ENCODE assay signal across 8 cellular contexts in the genomic region with DNA sequence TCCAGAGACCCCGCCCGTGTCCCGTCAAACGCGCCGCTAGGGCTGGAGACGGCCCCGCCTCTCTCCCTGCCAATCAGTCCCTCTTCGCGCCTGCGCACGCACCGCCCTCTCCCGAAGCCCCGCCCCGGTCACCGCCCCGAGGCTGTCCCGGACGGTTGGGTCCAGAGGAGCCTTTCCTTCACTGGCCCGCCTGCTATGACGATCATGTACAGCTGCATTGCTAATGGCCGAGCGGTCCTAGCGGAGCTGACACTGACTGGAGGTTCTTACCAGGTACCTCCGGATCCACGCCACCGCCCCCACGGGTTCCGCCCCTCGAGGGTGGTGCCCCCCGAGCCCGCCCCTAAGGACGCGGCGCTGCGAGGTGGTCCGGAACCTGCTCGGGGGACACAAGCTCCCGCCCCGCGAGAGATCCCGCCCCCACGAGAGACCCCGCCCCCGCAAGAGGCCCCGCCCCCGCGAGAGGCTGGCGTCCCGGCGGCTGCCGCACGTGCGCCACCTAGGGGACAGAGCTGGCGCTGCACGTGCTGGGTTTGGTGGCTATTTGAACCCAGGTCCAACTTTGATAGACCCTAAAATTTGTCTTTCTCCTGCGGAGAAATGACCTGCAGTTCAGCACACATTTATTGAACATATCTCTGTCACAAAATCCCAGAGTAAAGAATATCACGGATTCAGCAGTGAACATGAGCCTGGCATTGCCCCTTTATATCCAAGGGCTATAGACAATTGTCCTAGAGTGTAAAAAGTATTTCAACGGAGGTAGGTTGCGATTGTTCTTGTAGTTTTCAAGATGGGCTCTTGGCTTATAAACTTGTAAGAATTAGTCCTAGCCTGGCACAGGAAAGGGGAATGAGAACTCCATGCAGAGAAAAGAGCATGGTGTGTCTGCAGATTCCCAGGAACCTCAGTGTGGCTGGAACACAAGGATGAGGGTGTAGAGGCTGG.
DNase-seq lines count a peak whose midpoint lies in the region; ATAC-seq and TF ChIP-seq lines count a peak whose summit lies in the region.

No MANE protein-coding gene starts in this region.

- H3K9ac ChIP-seq in trophoblast cell (ENCODE audit: low read length) = peak overlapping the region; percentile 22

- WGBS in adrenal gland, 4 donors = 3 to 5% (median 4%) methylated on average over 14 to 61 of the region's 61 CpGs
- 3 to 6% (median 4%) methylated on average over 23 to 61 of the region's 61 CpGs for WGBS in heart left ventricle, 4 donors
- no CpG with 5 or more reads among the region's 61 CpGs for WGBS in trophoblast cell (ENCODE audit: extremely low coverage, insufficient coverage, insufficient read length)
- 4 to 60% methylated on average over 1 to 32 of the region's 61 CpGs for WGBS in transverse colon (ENCODE audit: low coverage in 1 of 2), 2 donors

- ATAC-seq in HG02840 (IDR thresholded peaks at IDR 0.05; ENCODE audit: low FRiP score, unreplicated experiment) (peak; percentile 100), heart left ventricle (peak; percentile 100)

- intact Hi-C loops in adrenal gland (cut with DNase I) = loop anchor here in 1 of 2 donors (10.0 kb wide), 1 partner anchor 70 kb away; no protein-coding TSS in a partner anchor
- intact Hi-C loops in heart left ventricle (cut with DNase I) = loop anchor here in 7 of 10 donors (2.0 to 10.0 kb wide), 10 partner anchors 67 to 750 kb away; a partner anchor contains a TSS
- intact Hi-C loops in transverse colon (cut with DNase I; ENCODE audit: low total_unique reads) = no loop called here

- H3K9me3 ChIP-seq in adrenal gland (replicated peaks in 1 of 3) = no peaks in the 10 kb centered on the region
- no peaks in the 10 kb centered on the region for H3K9me3 ChIP-seq in heart left ventricle
- no peaks in the 10 kb centered on the region for H3K9me3 ChIP-seq in trophoblast cell (ENCODE audit: insufficient read depth, low read depth, low read length)
- H3K9me3 ChIP-seq in transverse colon = no peaks in the 10 kb centered on the region

- DNase-seq in NCI-H1436 (lab: John Stamatoyannopoulos, UW) = peak; percentile 97
- DNase-seq in SW480 (ENCODE audit: low spot score) = peak; percentile 98
- peak; percentile 99 to 100 (median 100) for DNase-seq in adrenal gland
- DNase-seq in heart left ventricle = peak; percentile 99 to 100 (median 99)
- peak; percentile 100 for DNase-seq in trophoblast cell
- peak; percentile 99 for DNase-seq in transverse colon

- H3K79me1 ChIP-seq in trophoblast cell (ENCODE audit: low read length) = no peaks in the 10 kb centered on the region

- TF ChIP-seq CTCF in GM12872 (IDR thresholded peaks at IDR 0.05; ENCODE audit: insufficient read depth, low read depth, low read length) (peak; percentile 88), adrenal gland (IDR thresholded peaks at IDR 0.05) (peak; percentile 59 to 93 (median 81)), heart left ventricle (IDR thresholded peaks at IDR 0.05) (peak; percentile 85 to 99 (median 95)), transverse colon (IDR thresholded peaks at IDR 0.05) (peak; percentile 79 to 99 (median 98))

- TF ChIP-seq EP300 in transverse colon (IDR thresholded peaks at IDR 0.05; ENCODE audit: low read depth) = no peak

- H3K27ac ChIP-seq in adrenal gland = peak overlapping the region in 3 of 5 donors; percentile 10 to 71 (median 70)
- peak overlapping the region in 10 of 12 donors; percentile 16 to 75 (median 50) for H3K27ac ChIP-seq in heart left ventricle
- H3K27ac ChIP-seq in trophoblast cell (ENCODE audit: low read depth, low read length) = no peak overlapping the region
- peak overlapping the region; percentile 61 to 77 (median 72) for H3K27ac ChIP-seq in transverse colon

- H2AK5ac ChIP-seq in trophoblast cell (ENCODE audit: low read length) = no peak overlapping the region

- H2AFZ ChIP-seq in trophoblast cell (ENCODE audit: insufficient read depth, low read length, poor library complexity) = no peak overlapping the region

- H3K18ac ChIP-seq in trophoblast cell (ENCODE audit: low read length) = no peak overlapping the region

- H3K4me1 ChIP-seq in adrenal gland (replicated peaks in 1 of 2) (no peaks in the 10 kb centered on the region), heart left ventricle (peaks cover 0 to 9% (median 5%) of the 10 kb centered on the region in 12 donors), trophoblast cell (ENCODE audit: control insufficient read depth in 1 of 2, insufficient read depth in 2 of 2, low read length in 2 of 2) (peaks cover 0 to 4% of the 10 kb centered on the region in 2 experiments), transverse colon (peaks cover 0 to 10% (median 10%) of the 10 kb centered on the region in 4 donors)

- no peak overlapping the region for H4K91ac ChIP-seq in trophoblast cell (ENCODE audit: low read depth, low read length)

- TF ChIP-seq POLR2A in adrenal gland (IDR thresholded peaks at IDR 0.05) = no peak
- TF ChIP-seq POLR2A in heart left ventricle (IDR thresholded peaks at IDR 0.05) = peak in 1 of 2 donors; percentile 36
- TF ChIP-seq POLR2A in transverse colon (IDR thresholded peaks at IDR 0.05) = no peak

- H2BK5ac ChIP-seq in trophoblast cell (ENCODE audit: low read depth, low read length, poor library complexity) = no peak overlapping the region

- no peak overlapping the region for H2BK12ac ChIP-seq in trophoblast cell (ENCODE audit: low read length)

- H3K23ac ChIP-seq in trophoblast cell (ENCODE audit: low read length) = no peak overlapping the region

- no peak overlapping the region for H3K14ac ChIP-seq in trophoblast cell (ENCODE audit: low read length)

- H4K12ac ChIP-seq in trophoblast cell (ENCODE audit: low read depth, low read length) = no peak overlapping the region

- H3K36me3 ChIP-seq in adrenal gland (replicated peaks in 1 of 2) (no peaks in the 10 kb centered on the region), heart left ventricle (no peaks in the 10 kb centered on the region), trophoblast cell (ENCODE audit: control insufficient read depth in 1 of 2, insufficient read depth in 2 of 2, low read length in 2 of 2) (no peaks in the 10 kb centered on the region), transverse colon (no peaks in the 10 kb centered on the region)

- peak overlapping the region in 2 of 4 donors; percentile 25 to 46 for H3K4me3 ChIP-seq in adrenal gland
- H3K4me3 ChIP-seq in heart left ventricle = peak overlapping the region; percentile 12 to 61 (median 55)
- H3K4me3 ChIP-seq in trophoblast cell (ENCODE audit: low read depth, low read length) = peak overlapping the region; percentile 59
- peak overlapping the region; percentile 11 to 53 (median 33) for H3K4me3 ChIP-seq in transverse colon

- H3K27me3 ChIP-seq in adrenal gland = no peaks in the 10 kb centered on the region
- no peaks in the 10 kb centered on the region for H3K27me3 ChIP-seq in heart left ventricle
- no peaks in the 10 kb centered on the region for H3K27me3 ChIP-seq in trophoblast cell (ENCODE audit: insufficient read depth, low read length)
- no peaks in the 10 kb centered on the region for H3K27me3 ChIP-seq in transverse colon

- in situ Hi-C loops in transverse colon (cut with MboI; ENCODE audit: low pct_ligation_motif_present in 1 of 4, low pct_unique_long_range_greater_than_20kb in 1 of 4, low sequenced_read_pairs in 3 of 4) = no loop called here

- no peaks in the 10 kb centered on the region for H3K79me2 ChIP-seq in trophoblast cell (ENCODE audit: control insufficient read depth, insufficient read depth, low read length, poor library complexity)

- H4K8ac ChIP-seq in trophoblast cell (ENCODE audit: low read depth, low read length) = no peak overlapping the region

- H2BK120ac ChIP-seq in trophoblast cell (ENCODE audit: insufficient read depth, low read length, poor library complexity) = no peak overlapping the region

- H3K4ac ChIP-seq in trophoblast cell (ENCODE audit: low read depth, low read length) = no peak overlapping the region

- peak overlapping the region; percentile 70 for H3K4me2 ChIP-seq in trophoblast cell (ENCODE audit: low read length)
